12 cellular contexts compared by ENCODE assay signal in the genomic region with DNA sequence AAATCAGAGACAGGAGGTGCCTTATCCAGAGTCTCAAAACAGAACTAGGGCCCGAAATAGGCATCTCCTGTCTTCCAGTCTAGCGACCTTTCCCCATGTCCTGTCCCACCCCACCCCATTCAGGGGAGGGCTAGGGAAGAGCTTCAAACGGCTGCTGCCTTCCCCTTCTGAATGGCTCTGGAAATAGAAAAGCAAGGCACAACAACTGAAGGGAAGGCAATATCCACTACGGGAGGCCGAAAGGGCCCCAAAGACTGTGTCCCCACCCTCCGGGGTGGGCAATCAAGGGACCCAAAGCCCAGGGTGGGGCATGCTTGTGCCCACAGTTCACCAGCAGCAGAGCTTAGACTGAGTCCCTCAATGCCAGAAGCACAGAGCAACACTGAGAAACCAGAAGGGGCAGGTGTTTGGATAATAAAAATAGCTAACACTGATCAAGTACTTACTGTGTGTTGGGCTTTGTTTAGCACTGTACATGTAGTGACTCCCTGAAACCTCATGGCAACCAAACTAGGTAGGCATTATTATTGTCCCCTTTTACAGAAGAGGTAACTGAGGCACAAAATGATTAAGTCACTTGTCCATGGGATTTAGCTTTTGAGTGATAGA. TPM values are rescaled to one million over a fixed set of nuclear protein-coding genes. Genes with fewer than 3 reads are reported as not detected.
A peak's percentile ranks its signal among the peaks of the same experiment; 100 is the strongest.
DNase-seq lines count a peak whose midpoint lies in the region; ATAC-seq and TF ChIP-seq lines count a peak whose summit lies in the region.
"Had no signal": no experiment of that assay in that cellular context is flagged by ENCODE, and none has a peak within 500 bp of the region (broad histone marks: within the 10 kb centered on the region; RNA-seq: fewer than 3 reads in every experiment).

No MANE protein-coding gene starts in this region.

- peaks cover 100% of the 10 kb centered on the region for H3K4me1 ChIP-seq in SJCRH30
- peaks cover 52 to 78% (median 53%) of the 10 kb centered on the region in 3 donors for H3K4me1 ChIP-seq in skeletal muscle tissue (ENCODE audit: control insufficient read depth in 3 of 3, insufficient read depth in 3 of 3, low read length in 3 of 3)
- no peaks in the 10 kb centered on the region for H3K4me1 ChIP-seq in PC-3 (ENCODE audit: insufficient read depth, low read length)

- H3K9me3 ChIP-seq in SJCRH30 (replicated peaks) (no peaks in the 10 kb centered on the region), skeletal muscle tissue (ENCODE audit: control insufficient read depth in 3 of 3, low read length in 3 of 3) (no peaks in the 10 kb centered on the region), PC-3 (ENCODE audit: low read length) (no peaks in the 10 kb centered on the region)

- H3K9me3 Mint-ChIP-seq in CD14-positive monocyte: peaks cover 0 to 2% (median 0%) of the 10 kb centered on the region in 7 donors
- H3K9me3 Mint-ChIP-seq: type B pancreatic cell had no signal

- H3K27ac Mint-ChIP-seq in CD14-positive monocyte: peak overlapping the region; percentile 98 to 100 (median 99)
- H3K27ac Mint-ChIP-seq: type B pancreatic cell had no signal

- peaks cover 80 to 83% of the 10 kb centered on the region in 2 donors for H3K36me3 Mint-ChIP-seq in CD14-positive monocyte

- ATAC-seq in GM18519 (IDR thresholded peaks at IDR 0.05; ENCODE audit: low FRiP score, unreplicated experiment) (no peak), PC-3 (no peak), HG03139 (IDR thresholded peaks at IDR 0.05; ENCODE audit: unreplicated experiment) (no peak)

- peak overlapping the region; percentile 82 for H3K27ac ChIP-seq in SJCRH30
- H3K27ac ChIP-seq in layer of hippocampus (ENCODE audit: low read depth, low read length): peak overlapping the region; percentile 58
- H3K27ac ChIP-seq in skeletal muscle tissue (ENCODE audit: low read depth, low read length): peak overlapping the region; percentile 48
- no peak overlapping the region for H3K27ac ChIP-seq in PC-3 (ENCODE audit: low read length)

- peak overlapping the region; percentile 5 to 79 for H3K4me3 Mint-ChIP-seq in CD14-positive monocyte
- H3K4me3 Mint-ChIP-seq: type B pancreatic cell had no signal

- no peak for TF ChIP-seq CTCF in CD14-positive monocyte (IDR thresholded peaks at IDR 0.05)
- no peak for TF ChIP-seq CTCF in PC-3 (conservative IDR thresholded peaks at IDR 0.05; ENCODE audit: low read depth, low read length)

- BruUV-seq in PC-3 (replicated peaks; lab: Mats Ljungman, UMichigan): no TSS peak

- intact Hi-C loops in CD14-positive monocyte (cut with micrococcal nuclease) (loop anchor here (5.0 kb wide), 2 partner anchors 35 to 235 kb away; no protein-coding TSS in a partner anchor), PC-3 (cut with micrococcal nuclease) (no loop called here)

- no peaks in the 10 kb centered on the region for H3K9me2 ChIP-seq in PC-3 (replicated peaks; ENCODE audit: low read length)

- H3K27me3 Mint-ChIP-seq in CD14-positive monocyte (ENCODE audit: low read depth in 3 of 3): peaks cover 0 to 5% (median 0%) of the 10 kb centered on the region in 3 donors
- H3K27me3 Mint-ChIP-seq: type B pancreatic cell had no signal

- no peaks in the 10 kb centered on the region; the same call in 1 of the 2 replicates for H3K36me3 ChIP-seq in SJCRH30
- peaks cover 0 to 6% (median 5%) of the 10 kb centered on the region in 3 donors for H3K36me3 ChIP-seq in skeletal muscle tissue (ENCODE audit: control insufficient read depth in 3 of 3, insufficient read depth in 3 of 3, low read length in 3 of 3)
- no peaks in the 10 kb centered on the region for H3K36me3 ChIP-seq in PC-3 (ENCODE audit: low read depth, low read length)

- CTCF ChIA-PET in PC-3 (lab: Charles Lee): no interaction called here

- peaks cover 100% of the 10 kb centered on the region for H3K4me1 Mint-ChIP-seq in CD14-positive monocyte

- no peak overlapping the region for H3K4me2 ChIP-seq in PC-3 (ENCODE audit: low read length)

- H3K4me3 ChIP-seq in SJCRH30 (no peak overlapping the region), skeletal muscle tissue (ENCODE audit: low read length in 3 of 3) (no peak overlapping the region), PC-3 (ENCODE audit: low read length) (no peak overlapping the region)

- H3K9ac ChIP-seq in skeletal muscle tissue (ENCODE audit: low read depth in 1 of 3, low read length in 3 of 3): peak overlapping the region in 2 of 3 donors; percentile 48 to 55
- no peak overlapping the region for H3K9ac ChIP-seq in PC-3 (ENCODE audit: low read length)

- no peaks in the 10 kb centered on the region for H3K79me2 ChIP-seq in PC-3 (ENCODE audit: low read length)

- no peaks in the 10 kb centered on the region for H4K20me1 ChIP-seq in PC-3 (ENCODE audit: low read length)

- DNase-seq in CD14-positive monocyte (ENCODE audit: low spot score) (no peak), SJCRH30 (no peak), PC-3 (no peak), globus pallidus (ENCODE audit: low spot score) (no peak)
- DNase-seq: activated gamma-delta T cell treated with Interleukin-2 at 50 U/mL for 16 hours, DMS79, MM.1S had no signal

- no peaks in the 10 kb centered on the region for H3F3A ChIP-seq in PC-3 (ENCODE audit: low read length, unreplicated experiment)

- POLR2A ChIA-PET in PC-3 (lab: Charles Lee; ENCODE audit: unreplicated experiment): no interaction called here

- no peak overlapping the region for H2AFZ ChIP-seq in PC-3 (ENCODE audit: low read length)

- no peaks in the 10 kb centered on the region for H3K27me3 ChIP-seq in SJCRH30
- no peaks in the 10 kb centered on the region for H3K27me3 ChIP-seq in layer of hippocampus (ENCODE audit: control insufficient read depth, insufficient read depth, low read length)
- H3K27me3 ChIP-seq in skeletal muscle tissue (ENCODE audit: control insufficient read depth in 3 of 3, insufficient read depth in 3 of 3, low read length in 3 of 3): no peaks in the 10 kb centered on the region
- H3K27me3 ChIP-seq in PC-3 (ENCODE audit: low read length): no peaks in the 10 kb centered on the region

RNA-seq across cellular contexts. Expression of gene CYRIA, which starts 38.5 kb away (rescaled TPM):
- polyA plus RNA-seq in CD14-positive monocyte: 100 to 1,000 TPM in 1 of 2 donors, 10 to 100 TPM in 1; 72.4 to 101 TPM
- 18.3 and 22.2 TPM in 2 replicates for total RNA-seq in SJCRH30 (2014; rRNA removed; shearing (Covaris generic))
- 4.7 TPM for total RNA-seq in skeletal muscle tissue
- 0.15 TPM in 1 of 2 replicates, not detected in the other for total RNA-seq in PC-3 (2014; rRNA removed)
